ENCODE assay signal across 35 cellular contexts in the genomic region with DNA sequence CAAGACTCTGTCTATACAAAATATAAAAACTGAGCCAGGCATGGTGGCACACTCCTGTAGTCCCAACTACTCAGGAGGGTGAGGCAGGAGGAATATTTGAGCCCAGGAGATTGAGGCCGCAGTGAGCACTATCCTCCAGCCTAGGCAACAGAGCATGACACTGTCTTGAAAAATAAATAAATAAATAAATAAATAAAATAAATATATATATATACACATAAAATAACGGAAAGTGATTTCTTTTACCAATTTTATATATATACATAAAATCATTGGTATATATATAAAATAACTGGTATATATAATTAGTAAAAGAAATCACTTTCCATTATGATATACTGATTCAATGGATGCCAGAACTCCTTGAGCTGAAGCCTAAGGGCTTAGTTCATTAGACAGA.
"Had no signal": no experiment of that assay in that cellular context is flagged by ENCODE, and none has a peak within 500 bp of the region (broad histone marks: within the 10 kb centered on the region; RNA-seq: fewer than 3 reads in every experiment).

No MANE protein-coding gene starts in this region.

- H3K27ac Mint-ChIP-seq: activated B cell treated with CpG ODN at 0.5 μM for 24 hours; activated CD8-positive, alpha-beta T cell treated with anti-CD3 and anti-CD28 coated beads for 36 hours; activated naive CD4-positive, alpha-beta T cell treated with anti-CD3 and anti-CD28 coated beads, Interleukin-2, amount 10 ng/mL, durations not matched to agents 7 days and 5 days; activated naive CD8-positive, alpha-beta T cell treated with anti-CD3 and anti-CD28 coated beads, Interleukin-2, amount 10 ng/mL, durations not matched to agents 7 days and 5 days; activated T-helper 1 cell treated with anti-CD3 and anti-CD28 coated beads, Interleukin-12 subunit alpha, Interleukin-12 subunit beta, Interleukin-2, Interleukin-4 antibody, amounts not matched to agents 30 ng/mL and 10 ng/mL and 1 ng/mL, durations not matched to agents 14 hours and 24 hours and 36 hours; activated T-helper 2 cell treated with anti-CD3 and anti-CD28 coated beads, Interferon-gamma antibody, Interleukin-2, Interleukin-4, amounts not matched to agents 10 μg/mL and 5 μg/mL and 100 μg/mL, durations not matched to agents 14 hours and 24 hours and 36 hours; brain; dendritic cell treated with granulocyte-macrophage colony-stimulating factor and Interleukin-4, amounts not matched to agents 40 ng/mL and 50 ng/mL, for 4 days; T-helper 17 cell had no signal

- H3K27me3 Mint-ChIP-seq: activated B cell treated with CpG ODN at 0.5 μM for 24 hours; activated CD8-positive, alpha-beta T cell treated with anti-CD3 and anti-CD28 coated beads for 36 hours; activated naive CD4-positive, alpha-beta T cell treated with anti-CD3 and anti-CD28 coated beads, Interleukin-2, amount 10 ng/mL, durations not matched to agents 7 days and 5 days; activated naive CD8-positive, alpha-beta T cell treated with anti-CD3 and anti-CD28 coated beads, Interleukin-2, amount 10 ng/mL, durations not matched to agents 7 days and 5 days; brain; dendritic cell treated with granulocyte-macrophage colony-stimulating factor and Interleukin-4, amounts not matched to agents 40 ng/mL and 50 ng/mL, for 4 days; T-helper 17 cell had no signal

- ATAC-seq: activated CD4-positive, CD25-positive, alpha-beta regulatory T cell treated with anti-CD3 and anti-CD28 coated beads, Interleukin-2, amount 50 U/mL, for 24 hours; activated CD8-positive, alpha-beta T cell treated with anti-CD3 and anti-CD28 coated beads for 36 hours; activated naive CD4-positive, alpha-beta T cell treated with anti-CD3 and anti-CD28 coated beads, Interleukin-2, amount 50 U/mL, for 72 hours; esophagus mucosa; T-helper 17 cell had no signal

- H3K9me3 Mint-ChIP-seq: activated B cell treated with CpG ODN at 0.5 μM for 24 hours; activated CD8-positive, alpha-beta T cell treated with anti-CD3 and anti-CD28 coated beads for 36 hours; activated naive CD4-positive, alpha-beta T cell treated with anti-CD3 and anti-CD28 coated beads, Interleukin-2, amount 10 ng/mL, durations not matched to agents 7 days and 5 days; activated naive CD4-positive, alpha-beta T cell treated with anti-CD3 and anti-CD28 coated beads, Interleukin-2, amount 50 U/mL, for 72 hours; activated naive CD8-positive, alpha-beta T cell treated with anti-CD3 and anti-CD28 coated beads, Interleukin-2, amount 10 ng/mL, durations not matched to agents 7 days and 5 days; activated T-helper 1 cell treated with anti-CD3 and anti-CD28 coated beads, Interleukin-12 subunit alpha, Interleukin-12 subunit beta, Interleukin-2, Interleukin-4 antibody, amounts not matched to agents 30 ng/mL and 10 ng/mL and 1 ng/mL, durations not matched to agents 14 hours and 24 hours and 36 hours; activated T-helper 2 cell treated with anti-CD3 and anti-CD28 coated beads, Interferon-gamma antibody, Interleukin-2, Interleukin-4, amounts not matched to agents 10 μg/mL and 5 μg/mL and 100 μg/mL, durations not matched to agents 14 hours and 24 hours and 36 hours; dendritic cell treated with granulocyte-macrophage colony-stimulating factor and Interleukin-4, amounts not matched to agents 40 ng/mL and 50 ng/mL, for 4 days; endodermal cell; T-helper 2 cell treated with Interferon-gamma antibody and Interleukin-4, amounts not matched to agents 5 μg/mL and 100 μg/mL, for 36 hours had no signal

- DNase-seq: activated B cell treated with CpG ODN at 0.5 μM for 24 hours; activated CD4-positive, alpha-beta T cell treated with anti-CD3 and anti-CD28 coated beads for 48 hours; activated CD4-positive, alpha-beta T cell treated with anti-CD3 and anti-CD28 coated beads, Interleukin-2, amount 50 U/mL, for 1 hour; activated CD4-positive, alpha-beta T cell treated with anti-CD3 and anti-CD28 coated beads, Interleukin-2, amount 50 U/mL, for 48 hours; activated CD8-positive, alpha-beta memory T cell treated with anti-CD3 and anti-CD28 coated beads for 24 hours; activated CD8-positive, alpha-beta memory T cell treated with anti-CD3 and anti-CD28 coated beads, Interleukin-2, amount 50 U/mL, for 4 hours; activated CD8-positive, alpha-beta T cell treated with anti-CD3 and anti-CD28 coated beads for 36 hours; activated effector memory CD4-positive, alpha-beta T cell treated with anti-CD3 and anti-CD28 coated beads, Interleukin-2, amount 50 U/mL, for 16 hours; activated naive CD4-positive, alpha-beta T cell treated with anti-CD3 and anti-CD28 coated beads, Interleukin-2, amount 10 ng/mL, durations not matched to agents 7 days and 5 days; activated naive CD8-positive, alpha-beta T cell treated with anti-CD3 and anti-CD28 coated beads, Interleukin-2, amount 10 ng/mL, durations not matched to agents 7 days and 5 days; activated T-cell treated with anti-CD3 and anti-CD28 coated beads, Interleukin-2, amount 50 U/mL, for 1 hour; activated T-cell treated with anti-CD3 and anti-CD28 coated beads, Interleukin-2, amount 50 U/mL, for 48 hours; central memory CD4-positive, alpha-beta T cell; cerebellar nuclear complex; dorsolateral prefrontal cortex; effector memory CD4-positive, alpha-beta T cell; endodermal cell; foreskin fibroblast; head of caudate nucleus; T-helper 1 cell; T-helper 17 cell had no signal

- H3K4me3 ChIP-seq: ascending aorta, breast epithelium, cardiac muscle cell, coronary artery, dorsolateral prefrontal cortex had no signal

- H3K9me3 ChIP-seq: ascending aorta, breast epithelium had no signal

- FAIRE-seq: frontal cortex had no signal

- H3K4me3 Mint-ChIP-seq: activated B cell treated with CpG ODN at 0.5 μM for 24 hours; activated CD8-positive, alpha-beta T cell treated with anti-CD3 and anti-CD28 coated beads for 36 hours; activated naive CD4-positive, alpha-beta T cell treated with anti-CD3 and anti-CD28 coated beads, Interleukin-2, amount 10 ng/mL, durations not matched to agents 7 days and 5 days; activated naive CD8-positive, alpha-beta T cell treated with anti-CD3 and anti-CD28 coated beads, Interleukin-2, amount 10 ng/mL, durations not matched to agents 7 days and 5 days; activated T-helper 1 cell treated with anti-CD3 and anti-CD28 coated beads, Interleukin-12 subunit alpha, Interleukin-12 subunit beta, Interleukin-2, Interleukin-4 antibody, amounts not matched to agents 30 ng/mL and 10 ng/mL and 1 ng/mL, durations not matched to agents 14 hours and 24 hours and 36 hours; brain; dendritic cell treated with granulocyte-macrophage colony-stimulating factor and Interleukin-4, amounts not matched to agents 40 ng/mL and 50 ng/mL, for 4 days; endodermal cell; T-helper 17 cell; T-helper 2 cell treated with Interferon-gamma antibody and Interleukin-4, amounts not matched to agents 5 μg/mL and 100 μg/mL, for 36 hours had no signal

- H3K27me3 ChIP-seq: ascending aorta, breast epithelium, cardiac muscle cell, dorsolateral prefrontal cortex had no signal

- H3K36me3 ChIP-seq: breast epithelium had no signal

- H3K27ac ChIP-seq: ascending aorta, breast epithelium, cardiac muscle cell, coronary artery, dorsolateral prefrontal cortex, VCaP had no signal
